Comparison of ENCODE assay signal across 8 cellular contexts in genomic region chr17:32084016-32084469, GRCh38. TPM values are rescaled to one million over a fixed set of nuclear protein-coding genes. Genes with fewer than 3 reads are reported as not detected.
DNase-seq lines count a peak whose midpoint lies in the region; ATAC-seq, FAIRE-seq and TF ChIP-seq lines count a peak whose summit lies in the region.
"Not testable (repeated sequence)": the region's sequence is repeated elsewhere in the genome, so short reads cannot be mapped to it uniquely, and the experiment has no call there.

No MANE protein-coding gene starts in this region.

- peak; percentile 41 for ATAC-seq in activated T-helper 17 cell treated with anti-CD3 and anti-CD28 coated beads, Interleukin-2, amount 50 U/mL, for 72 hours (replicated peaks)
- ATAC-seq in stimulated activated naive B cell treated with anti-CD40 and anti-IgM and Interleukin-4, amounts not matched to agents 10 μg/mL and 1 μg/mL and 100 μg/mL, for 72 hours (replicated peaks): peak; percentile 42 to 54

- not testable (repeated sequence) for DNase-seq in BJ (ENCODE audit: low read depth); HFF-Myc (ENCODE audit: extremely low read depth, low read depth); iPS DF 6.9 (ENCODE audit: low read depth, low spot score); stimulated activated naive B cell treated with anti-CD40 and anti-IgM and Interleukin-4, amounts not matched to agents 10 μg/mL and 1 μg/mL and 100 μg/mL, for 72 hours
- DNase-seq in NCI-H69 (lab: John Stamatoyannopoulos, UW): peak; percentile 94
- peak; percentile 55 to 73 for DNase-seq in H1 (ENCODE audit: low read depth in 1 of 2, low spot score in 2 of 2)
- peak; percentile 59 for DNase-seq in nephron progenitor cell

- not testable (repeated sequence) for TF ChIP-seq POLR2A in H1 (IDR thresholded peaks at IDR 0.05; ENCODE audit: control extremely low read depth in 1 of 2, low read depth in 2 of 2, low read length in 2 of 2)

- H2BK15ac ChIP-seq in H1 (ENCODE audit: low read length): not testable (repeated sequence)

- CTCF ChIA-PET in BJ (lab: Yijun Ruan, JAX); H1 (lab: Charles Lee; ENCODE audit: partially characterized antibody): not testable (repeated sequence)

- not testable (repeated sequence) for H2BK20ac ChIP-seq in H1 (ENCODE audit: low read length)

- peak overlapping the region; percentile 32 for H3K4me3 ChIP-seq in BJ (ENCODE audit: low read depth, low read length)
- H3K4me3 ChIP-seq in HFF-Myc (replicated peaks; ENCODE audit: low read depth, low read length): peak overlapping the region; percentile 22
- H3K4me3 ChIP-seq in H1 (ENCODE audit: extremely low read depth in 1 of 4, insufficient read depth in 2 of 4, low read depth in 3 of 4, low read length in 4 of 4): peak overlapping the region; percentile 45 to 66 (median 46); a peak in 5 of 8 replicates
- peak overlapping the region; percentile 40; the same call in 1 of the 2 replicates for H3K4me3 ChIP-seq in iPS DF 6.9 (ENCODE audit: low read length)

- not testable (repeated sequence) for H4K5ac ChIP-seq in H1 (ENCODE audit: insufficient read length, low read depth, low read length)

- POLR2A ChIA-PET in BJ (lab: Charles Lee); H1 (lab: Charles Lee; ENCODE audit: partially characterized antibody): not testable (repeated sequence)

- H3K79me1 ChIP-seq in H1 (ENCODE audit: low read depth, low read length): not testable (repeated sequence)

- H3K27me3 ChIP-seq in BJ (ENCODE audit: control insufficient read depth, insufficient read depth, low read length); H1 (replicated peaks in 1 of 4; ENCODE audit: control insufficient read depth in 3 of 4, extremely low read depth in 1 of 4, insufficient read depth in 3 of 4, low read length in 3 of 4); iPS DF 6.9 (ENCODE audit: control insufficient read depth, insufficient read depth, low read length): not testable (repeated sequence)

- TF ChIP-seq EP300 in H1 (IDR thresholded peaks at IDR 0.05; ENCODE audit: borderline replicate concordance in 1 of 2, low read depth in 2 of 2, low read length in 2 of 2): not testable (repeated sequence)

- not testable (repeated sequence) for H3K27me3 Mint-ChIP-seq in activated T-helper 17 cell treated with anti-CD3 and anti-CD28 coated beads, Interleukin-2, amount 50 U/mL, for 72 hours; nephron progenitor cell (ENCODE audit: low read depth, poor library complexity); stimulated activated naive B cell treated with anti-CD40 and anti-IgM and Interleukin-4, amounts not matched to agents 10 μg/mL and 1 μg/mL and 100 μg/mL, for 72 hours

- not testable (repeated sequence) for H3K4ac ChIP-seq in H1 (replicated peaks; ENCODE audit: insufficient read length, low read depth, low read length)

- not testable (repeated sequence) for H3K9ac ChIP-seq in H1 (replicated peaks in 1 of 4; ENCODE audit: extremely low read depth in 1 of 4, low read depth in 3 of 4, low read length in 3 of 4)

- H3K18ac ChIP-seq in H1 (ENCODE audit: extremely low read depth, low read length): not testable (repeated sequence)

- not testable (repeated sequence) for H3K4me1 Mint-ChIP-seq in activated T-helper 17 cell treated with anti-CD3 and anti-CD28 coated beads, Interleukin-2, amount 50 U/mL, for 72 hours; nephron progenitor cell
- H3K4me1 Mint-ChIP-seq in stimulated activated naive B cell treated with anti-CD40 and anti-IgM and Interleukin-4, amounts not matched to agents 10 μg/mL and 1 μg/mL and 100 μg/mL, for 72 hours: peaks cover 4 to 12% of the 10 kb centered on the region in 2 donors

- H3K4me2 ChIP-seq in H1 (ENCODE audit: insufficient read depth in 1 of 2, low read depth in 2 of 2, low read length in 2 of 2): not testable (repeated sequence)

- H2BK5ac ChIP-seq in H1 (ENCODE audit: low read depth, low read length): not testable (repeated sequence)

- not testable (repeated sequence) for H2AK5ac ChIP-seq in H1 (ENCODE audit: low read depth, low read length)

- not testable (repeated sequence) for H3K23me2 ChIP-seq in H1 (ENCODE audit: low read depth, low read length)

- H3K4me3 Mint-ChIP-seq in activated T-helper 17 cell treated with anti-CD3 and anti-CD28 coated beads, Interleukin-2, amount 50 U/mL, for 72 hours: not testable (repeated sequence)
- H3K4me3 Mint-ChIP-seq in nephron progenitor cell: peak overlapping the region; percentile 40
- H3K4me3 Mint-ChIP-seq in stimulated activated naive B cell treated with anti-CD40 and anti-IgM and Interleukin-4, amounts not matched to agents 10 μg/mL and 1 μg/mL and 100 μg/mL, for 72 hours: peak overlapping the region; percentile 50 to 74

- not testable (repeated sequence) for H3K23ac ChIP-seq in H1 (ENCODE audit: insufficient read length)

- H3K4me1 ChIP-seq in H1 (replicated peaks in 1 of 4; ENCODE audit: control insufficient read depth in 3 of 4, insufficient read depth in 4 of 4, low read length in 3 of 4); iPS DF 6.9 (ENCODE audit: control insufficient read depth, insufficient read depth, low read length): not testable (repeated sequence)

- not testable (repeated sequence) for TF ChIP-seq CTCF in BJ (IDR thresholded peaks at IDR 0.05; ENCODE audit: insufficient read depth, low read depth, low read length); HFF-Myc (IDR thresholded peaks at IDR 0.05; ENCODE audit: low read depth, low read length, missing control alignments); H1 (IDR thresholded peaks at IDR 0.05; ENCODE audit: control extremely low read depth in 1 of 3, insufficient read depth in 1 of 3, low read depth in 1 of 3, low read length in 3 of 3); nephron progenitor cell (IDR thresholded peaks at IDR 0.05)

- H3K27ac ChIP-seq in H1 (ENCODE audit: low read depth, low read length); iPS DF 6.9 (ENCODE audit: low read length): not testable (repeated sequence)

- not testable (repeated sequence) for H4K8ac ChIP-seq in H1 (ENCODE audit: extremely low read depth, insufficient read depth, low read length)

- H3K36me3 ChIP-seq in BJ (ENCODE audit: control insufficient read depth, insufficient read depth, low read length); H1 (ENCODE audit: control insufficient read depth in 2 of 4, insufficient read depth in 4 of 4, low read length in 3 of 4); iPS DF 6.9 (ENCODE audit: control insufficient read depth, insufficient read depth, low read length): not testable (repeated sequence)

- FAIRE-seq in H1 (lab: Jason Lieb, UNC): not testable (repeated sequence)

- not testable (repeated sequence) for H3K36me3 Mint-ChIP-seq in activated T-helper 17 cell treated with anti-CD3 and anti-CD28 coated beads, Interleukin-2, amount 50 U/mL, for 72 hours (ENCODE audit: low read depth); nephron progenitor cell (ENCODE audit: low read depth); stimulated activated naive B cell treated with anti-CD40 and anti-IgM and Interleukin-4, amounts not matched to agents 10 μg/mL and 1 μg/mL and 100 μg/mL, for 72 hours

- H3K79me2 ChIP-seq in H1 (ENCODE audit: control insufficient read depth in 1 of 2, insufficient read depth in 2 of 2, low read length in 2 of 2): not testable (repeated sequence)

- H3K56ac ChIP-seq in H1 (replicated peaks; ENCODE audit: insufficient read length, low read depth, low read length): not testable (repeated sequence)

- H4K20me1 ChIP-seq in H1 (replicated peaks in 1 of 2; ENCODE audit: control insufficient read depth in 1 of 2, insufficient read depth in 2 of 2, low read length in 2 of 2): not testable (repeated sequence)

- H3K9me3 Mint-ChIP-seq in activated T-helper 17 cell treated with anti-CD3 and anti-CD28 coated beads, Interleukin-2, amount 50 U/mL, for 72 hours; nephron progenitor cell; stimulated activated naive B cell treated with anti-CD40 and anti-IgM and Interleukin-4, amounts not matched to agents 10 μg/mL and 1 μg/mL and 100 μg/mL, for 72 hours: not testable (repeated sequence)

- H4K91ac ChIP-seq in H1 (replicated peaks; ENCODE audit: insufficient read length, low read length): not testable (repeated sequence)

- not testable (repeated sequence) for H2BK12ac ChIP-seq in H1 (ENCODE audit: low read depth, low read length)

- not testable (repeated sequence) for H2BK120ac ChIP-seq in H1 (replicated peaks; ENCODE audit: low read depth, low read length)

- TF ChIP-seq RAD21 in H1 (IDR thresholded peaks at IDR 0.05 in 1 of 2, conservative IDR thresholded peaks at IDR 0.05 in 1 of 2; ENCODE audit: low read depth in 2 of 2, low read length in 2 of 2): not testable (repeated sequence)

- not testable (repeated sequence) for H3K14ac ChIP-seq in H1 (ENCODE audit: insufficient read length)

- no CpG with 5 or more reads among the region's 24 CpGs for WGBS in H1 (ENCODE audit: extremely low coverage in 1 of 2, insufficient coverage in 1 of 2, insufficient read length in 1 of 2, insufficient replicate concordance in 2 of 2, low coverage in 1 of 2, low lambda C conversion rate in 2 of 2, missing lambda C conversion rate in 1 of 2), 2 experiments
- no CpG with 5 or more reads among the region's 24 CpGs for WGBS in iPS DF 6.9 (ENCODE audit: insufficient coverage, insufficient read length)

- not testable (repeated sequence) for H3K9me3 ChIP-seq in H1 (ENCODE audit: insufficient read depth in 2 of 2, low read depth in 1 of 2, low read length in 1 of 2); iPS DF 6.9 (ENCODE audit: control insufficient read depth, insufficient read depth, low read length)

- not testable (repeated sequence) for H3K27ac Mint-ChIP-seq in activated T-helper 17 cell treated with anti-CD3 and anti-CD28 coated beads, Interleukin-2, amount 50 U/mL, for 72 hours; nephron progenitor cell
- H3K27ac Mint-ChIP-seq in stimulated activated naive B cell treated with anti-CD40 and anti-IgM and Interleukin-4, amounts not matched to agents 10 μg/mL and 1 μg/mL and 100 μg/mL, for 72 hours: peak overlapping the region; percentile 31

- not testable (repeated sequence) for H2AFZ ChIP-seq in H1 (ENCODE audit: low read length)

RNA-seq across cellular contexts. Expression of gene RHOT1, which starts 58.3 kb away (rescaled TPM):
- polyA plus RNA-seq in BJ (2011; rRNA removed): 27.4 and 46.3 TPM in 2 replicates
- 20.0 and 22.7 TPM in 2 replicates for polyA minus RNA-seq in BJ (2011; rRNA and poly(A)+ RNA removed)
- total RNA-seq in activated T-helper 17 cell treated with anti-CD3 and anti-CD28 coated beads, Interleukin-2, amount 50 U/mL, for 72 hours: 10 to 100 TPM; 19.5 to 26.2 TPM
- 30.6 and 34.2 TPM in 2 replicates for total RNA-seq in H1 (2021; fragmentation: NEBNext Ultra II Directional; extraction: Animal tissue kit (Norgen Biotek cat#: 25700))
- 18.4 and 38.2 TPM in 2 replicates for polyA plus RNA-seq in H1 (2011; rRNA removed)
- 45.7 TPM for polyA plus RNA-seq in H1 (2011; cell fraction: cytosol; rRNA removed)
- polyA plus RNA-seq in H1 (2011; cell fraction: nucleus; rRNA removed): 13.9 TPM
- 15.7 to 35.2 TPM (median 19.5 TPM) in 4 replicates for polyA plus RNA-seq in H1 (2012, experiment 1 of 2)
- 3.7 TPM for polyA plus RNA-seq in H1 (2012, experiment 2 of 2)
- polyA plus RNA-seq in H1 (2013, experiment 1 of 2): 27.4 TPM
- 28.2 TPM for polyA plus RNA-seq in H1 (2013, experiment 2 of 2)
- polyA minus RNA-seq in H1 (2011; rRNA and poly(A)+ RNA removed): 44.4 and 59.6 TPM in 2 replicates
- 25.5 TPM for polyA minus RNA-seq in H1 (2011; cell fraction: cytosol; rRNA and poly(A)+ RNA removed)
- 58.2 TPM for polyA minus RNA-seq in H1 (2011; cell fraction: nucleus; rRNA and poly(A)+ RNA removed)
